9 cellular contexts compared by ENCODE assay signal in genomic region chr14:69346710-69347109, GRCh38. TPM values are rescaled to one million over a fixed set of nuclear protein-coding genes. Genes with fewer than 3 reads are reported as not detected.
DNase-seq lines count a peak whose midpoint lies in the region; ATAC-seq and TF ChIP-seq lines count a peak whose summit lies in the region.
"Had no signal": no experiment of that assay in that cellular context is flagged by ENCODE, and none has a peak within 500 bp of the region (broad histone marks: within the 10 kb centered on the region; RNA-seq: fewer than 3 reads in every experiment).

No MANE protein-coding gene starts in this region.

- H3K27me3 Mint-ChIP-seq in neural progenitor cell (ENCODE audit: insufficient read depth, low read depth) (peaks cover 7% of the 10 kb centered on the region), natural killer cell (ENCODE audit: low read depth in 2 of 2) (peaks cover 0 to 18% of the 10 kb centered on the region in 2 donors)

- H3K27me3 ChIP-seq in KMS-11 (ENCODE audit: insufficient read depth, low read depth) (no peaks in the 10 kb centered on the region), neural progenitor cell (no peaks in the 10 kb centered on the region)
- H3K27me3 ChIP-seq: BLaER1 treated with 17β-estradiol and CSF1 and Interleukin-3, amounts not matched to agents 10 nM and 100 nM had no signal

- no peak overlapping the region for H3K27ac ChIP-seq in KMS-11
- H3K27ac ChIP-seq in neural progenitor cell: no peak overlapping the region
- H3K27ac ChIP-seq: BLaER1 treated with 17β-estradiol and CSF1 and Interleukin-3, amounts not matched to agents 10 nM and 100 nM had no signal

- H3K4me3 Mint-ChIP-seq in neural progenitor cell (no peak overlapping the region), natural killer cell (no peak overlapping the region)

- DNase-seq in NCI-H1436 (lab: John Stamatoyannopoulos, UW) (peak; percentile 23), NCI-H1436 treated with DMSO at 0.1 percent for 48 hours (lab: John Stamatoyannopoulos, UW) (no peak), ecto neural progenitor cell (ENCODE audit: low spot score) (peak; percentile 87), neural progenitor cell (ENCODE audit: low spot score) (peak; percentile 84), natural killer cell (no peak), kidney glomerular epithelial cell (lab: John Stamatoyannopoulos, UW) (no peak)

- TF ChIP-seq CTCF in KMS-11 (conservative IDR thresholded peaks at IDR 0.05; ENCODE audit: low read depth, low read length): peak; percentile 32; the same call in 1 of the 2 replicates
- peak; percentile 81 for TF ChIP-seq CTCF in neural progenitor cell (IDR thresholded peaks at IDR 0.05)
- no peak for TF ChIP-seq CTCF in natural killer cell (IDR thresholded peaks at IDR 0.05)

- ATAC-seq in natural killer cell (no peak), HG03108 (IDR thresholded peaks at IDR 0.05; ENCODE audit: unreplicated experiment) (no peak)

- H4K20me1 ChIP-seq in KMS-11 (ENCODE audit: insufficient read depth): no peaks in the 10 kb centered on the region
- no peaks in the 10 kb centered on the region for H4K20me1 ChIP-seq in neural progenitor cell (ENCODE audit: low read depth)

- no peak overlapping the region for H3K27ac Mint-ChIP-seq in neural progenitor cell
- H3K27ac Mint-ChIP-seq in natural killer cell: no peak overlapping the region

- H3K4me1 Mint-ChIP-seq in neural progenitor cell (peaks cover 16% of the 10 kb centered on the region), natural killer cell (no peaks in the 10 kb centered on the region)

- H2AFZ ChIP-seq in KMS-11 (ENCODE audit: low read depth): no peak overlapping the region
- H2AFZ ChIP-seq in neural progenitor cell (replicated peaks): no peak overlapping the region

- no peaks in the 10 kb centered on the region for H3K36me3 ChIP-seq in KMS-11 (ENCODE audit: insufficient read depth)
- H3K36me3 ChIP-seq in neural progenitor cell: no peaks in the 10 kb centered on the region
- H3K36me3 ChIP-seq: BLaER1 treated with 17β-estradiol and CSF1 and Interleukin-3, amounts not matched to agents 10 nM and 100 nM had no signal

- H3K9ac ChIP-seq in KMS-11 (no peak overlapping the region), neural progenitor cell (no peak overlapping the region)
- H3K9ac ChIP-seq: BLaER1 treated with 17β-estradiol and CSF1 and Interleukin-3, amounts not matched to agents 10 nM and 100 nM had no signal

- H3K36me3 Mint-ChIP-seq in neural progenitor cell (peaks cover 8% of the 10 kb centered on the region), natural killer cell (no peaks in the 10 kb centered on the region)

- intact Hi-C loops in natural killer cell (cut with micrococcal nuclease): no loop called here

- H3K4me3 ChIP-seq in KMS-11 (IDR thresholded peaks at IDR 0.05; ENCODE audit: insufficient read depth, low read depth, low read length): no peak overlapping the region
- no peak overlapping the region for H3K4me3 ChIP-seq in neural progenitor cell
- H3K4me3 ChIP-seq: BLaER1 treated with 17β-estradiol and CSF1 and Interleukin-3, amounts not matched to agents 10 nM and 100 nM had no signal

- H3F3A ChIP-seq in neural progenitor cell (ENCODE audit: low read depth): peaks cover 3% of the 10 kb centered on the region

- no peaks in the 10 kb centered on the region for H3K79me2 ChIP-seq in KMS-11 (ENCODE audit: insufficient read depth, low read depth)
- no peaks in the 10 kb centered on the region for H3K79me2 ChIP-seq in neural progenitor cell (ENCODE audit: low read depth)

- no peaks in the 10 kb centered on the region for H3K9me3 ChIP-seq in neural progenitor cell (ENCODE audit: low read depth)
- H3K9me3 ChIP-seq: BLaER1 treated with 17β-estradiol and CSF1 and Interleukin-3, amounts not matched to agents 10 nM and 100 nM had no signal

- H3K4me1 ChIP-seq in KMS-11 (ENCODE audit: low read depth, poor library complexity, severe bottlenecking) (no peaks in the 10 kb centered on the region), neural progenitor cell (peaks cover 20% of the 10 kb centered on the region)

- H3K4me2 ChIP-seq in KMS-11 (no peak overlapping the region), neural progenitor cell (no peak overlapping the region)
- H3K4me2 ChIP-seq: BLaER1 treated with 17β-estradiol and CSF1 and Interleukin-3, amounts not matched to agents 10 nM and 100 nM had no signal

- H3K9me3 Mint-ChIP-seq in neural progenitor cell (no peaks in the 10 kb centered on the region), natural killer cell (no peaks in the 10 kb centered on the region)

RNA-seq across cellular contexts. Expression of gene ERH, which starts 51.4 kb away (rescaled TPM):
- 252 and 337 TPM in 2 replicates for total RNA-seq in neural progenitor cell (ENCODE audit: low replicate concordance)
- 100 to 1,000 TPM; 103 to 120 (median 113) TPM for total RNA-seq in natural killer cell

RNA-seq across cellular contexts. Expression of gene SLC39A9, which starts 51.8 kb away (rescaled TPM):
- total RNA-seq in neural progenitor cell (ENCODE audit: low replicate concordance) (54.5 and 61.2 TPM in 2 replicates), natural killer cell (10 to 100 TPM; 30.9 to 34.6 (median 33.0) TPM)

Comparison
In these comparisons a context has a peak if more than half of its experiments do, and no peak if none do; other contexts are left out.
1. DNase-seq: peak in NCI-H1436 (single experiment), ecto neural progenitor cell (single experiment) and neural progenitor cell (single experiment); none in NCI-H1436 treated with DMSO at 0.1 percent for 48 hours (single experiment), natural killer cell (single experiment) and kidney glomerular epithelial cell (single experiment).